Comparison of ENCODE assay signal across 13 cellular contexts in the genomic region with DNA sequence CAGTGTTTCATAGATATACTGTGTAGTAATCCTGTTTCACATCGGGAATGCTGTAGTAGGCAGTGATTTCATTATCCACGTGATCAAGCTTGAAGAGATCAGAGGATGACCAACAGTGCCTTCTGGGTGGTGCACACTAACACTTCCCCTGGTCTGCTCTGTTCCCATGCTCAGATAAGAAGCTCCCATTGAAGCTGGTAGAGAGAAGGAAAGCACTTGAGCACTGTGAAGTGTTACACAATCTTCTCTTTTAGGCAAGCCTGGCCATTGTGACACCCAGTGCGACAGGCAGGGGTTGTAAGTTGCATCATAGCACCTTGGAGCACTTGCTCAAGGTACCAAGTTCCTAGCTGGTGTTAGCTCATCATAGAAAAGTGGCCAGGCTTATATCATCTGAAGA. TPM values are rescaled to one million over a fixed set of nuclear protein-coding genes. Genes with fewer than 3 reads are reported as not detected.
DNase-seq lines count a peak whose midpoint lies in the region; ATAC-seq and TF ChIP-seq lines count a peak whose summit lies in the region.
"Had no signal": no experiment of that assay in that cellular context is flagged by ENCODE, and none has a peak within 500 bp of the region (broad histone marks: within the 10 kb centered on the region; RNA-seq: fewer than 3 reads in every experiment).

No MANE protein-coding gene starts in this region.

- intact Hi-C loops in A673 (cut with micrococcal nuclease; ENCODE audit: unreplicated experiment) (no loop called here), body of pancreas (cut with DNase I) (no loop called here)

- POLR2A ChIA-PET in A673 (lab: Charles Lee; ENCODE audit: low non-redundant PET) = no interaction called here

- ATAC-seq in body of pancreas (peak; percentile 68), GM21737 (IDR thresholded peaks at IDR 0.05; ENCODE audit: unreplicated experiment) (no peak)
- ATAC-seq: activated CD4-positive, alpha-beta T cell treated with anti-CD3 and anti-CD28 coated beads for 36 hours; Panc1 had no signal

- TF ChIP-seq POLR2A in body of pancreas (IDR thresholded peaks at IDR 0.05) = no peak

- no peaks in the 10 kb centered on the region for H3K36me3 ChIP-seq in A673 (ENCODE audit: insufficient read depth, low read length, poor library complexity, severe bottlenecking)
- no peaks in the 10 kb centered on the region for H3K36me3 ChIP-seq in body of pancreas (replicated peaks in 1 of 2; ENCODE audit: insufficient read depth in 1 of 2, low read depth in 2 of 2)

- in situ Hi-C loops in KBM-7 (cut with MboI; ENCODE audit: low pct_unique_long_range_greater_than_20kb, low sequenced_read_pairs) = no loop called here

- WGBS in body of pancreas, 2 donors = 35 to 44% methylated on average over 3 of the region's 3 CpGs

- H3K27ac ChIP-seq in A673 (ENCODE audit: low read depth, low read length, poor library complexity, severe bottlenecking) (no peak overlapping the region), body of pancreas (peak overlapping the region in 1 of 4 donors; percentile 47)

- no peaks in the 10 kb centered on the region for H3K27me3 ChIP-seq in A673 (replicated peaks; ENCODE audit: insufficient read depth, low read depth, low read length, poor library complexity)
- no peaks in the 10 kb centered on the region for H3K27me3 ChIP-seq in body of pancreas

- H3K4me3 ChIP-seq in A673 (ENCODE audit: low read depth, low read length, poor library complexity, severe bottlenecking) (no peak overlapping the region), body of pancreas (no peak overlapping the region)

- TF ChIP-seq CTCF in A673 (conservative IDR thresholded peaks at IDR 0.05; ENCODE audit: low read depth, low read length) (no peak), body of pancreas (IDR thresholded peaks at IDR 0.05) (no peak)

- no TSS peak for BruUV-seq in A673 (replicated peaks; lab: Mats Ljungman, UMichigan)

- H3K9me3 ChIP-seq in A673 (ENCODE audit: low read depth, low read length, poor library complexity, severe bottlenecking) = no peaks in the 10 kb centered on the region
- no peaks in the 10 kb centered on the region for H3K9me3 ChIP-seq in body of pancreas

- CTCF ChIA-PET in A673 (lab: Charles Lee) = no interaction called here

- H3K4me1 ChIP-seq in A673 (ENCODE audit: insufficient read depth, low read length, poor library complexity, severe bottlenecking) (no peaks in the 10 kb centered on the region), body of pancreas (peaks cover 9% of the 10 kb centered on the region)

- peak; percentile 3 for DNase-seq in A673 (ENCODE audit: low spot score)
- peak; percentile 37 for DNase-seq in KBM-7
- DNase-seq in body of pancreas = peak; percentile 34 to 65 (median 46)
- DNase-seq in iris pigment epithelial cell (ENCODE audit: low read depth) = peak; percentile 47
- no peak for DNase-seq in stimulated activated CD4-positive, alpha-beta T cell treated with anti-CD3 and anti-CD28 coated beads, Interleukin-2, amount 100 ng/mL, for 48 hours
- DNase-seq in NCI-H446 treated with DMSO at 0.1 percent for 48 hours (lab: John Stamatoyannopoulos, UW) = no peak
- no peak for DNase-seq in D341Med (ENCODE audit: low spot score)
- DNase-seq: activated CD4-positive, alpha-beta T cell treated with anti-CD3 and anti-CD28 coated beads for 36 hours; effector CD8-positive, alpha-beta T cell; NCI-H1105; stimulated activated naive CD4-positive, alpha-beta T cell treated with Interleukin-2 at 50 U/mL for 16 hours had no signal

RNA-seq across cellular contexts. Expression of a gene that starts 30.6 kb away (rescaled TPM):
- total RNA-seq in A673 (2021) = 33.9 and 39.4 TPM in 2 replicates
- total RNA-seq in body of pancreas = 10 to 100 TPM; 20.5 to 76.8 TPM

Comparison
In these comparisons a context has a peak if more than half of its experiments do, and no peak if none do; other contexts are left out.
1. DNase-seq: peak in A673 (single experiment), KBM-7 (single experiment), body of pancreas (4 of 4) and iris pigment epithelial cell (single experiment); none in stimulated activated CD4-positive, alpha-beta T cell treated with anti-CD3 and anti-CD28 coated beads, Interleukin-2, amount 100 ng/mL, for 48 hours (0 of 2), NCI-H446 treated with DMSO at 0.1 percent for 48 hours (single experiment) and D341Med (single experiment).